In genomic region chr22:24208012-24208749, GRCh38 we compare ENCODE assay signal across 8 cellular contexts. TPM values are rescaled to one million over a fixed set of nuclear protein-coding genes. Genes with fewer than 3 reads are reported as not detected.
A peak's percentile ranks its signal among the peaks of the same experiment; 100 is the strongest.
DNase-seq lines count a peak whose midpoint lies in the region; ATAC-seq and TF ChIP-seq lines count a peak whose summit lies in the region.

No MANE protein-coding gene starts in this region.

- ATAC-seq in thoracic aorta (ENCODE audit: insufficient number of reproducible peaks, low FRiP score, low read depth), result peak; percentile 94

- in situ Hi-C loops in brain microvascular endothelial cell (cut with HindIII; ENCODE audit: low pct_ligation_motif_present, low sequenced_read_pairs), result no loop called here

- H3K27me3 ChIP-seq in brain microvascular endothelial cell (replicated peaks), result no peaks in the 10 kb centered on the region
- no peaks in the 10 kb centered on the region for H3K27me3 ChIP-seq in layer of hippocampus (ENCODE audit: control insufficient read depth, insufficient read depth, low read length)
- H3K27me3 ChIP-seq in thoracic aorta (replicated peaks; ENCODE audit: insufficient read depth), result no peaks in the 10 kb centered on the region

- H3K36me3 ChIP-seq in brain microvascular endothelial cell (replicated peaks) (no peaks in the 10 kb centered on the region), thoracic aorta (no peaks in the 10 kb centered on the region)

- peaks cover 19 to 23% of the 10 kb centered on the region in 2 donors for H3K4me1 ChIP-seq in thoracic aorta (ENCODE audit: control insufficient read depth in 1 of 2, low read depth in 2 of 2)

- H3K9me3 ChIP-seq in thoracic aorta, result no peaks in the 10 kb centered on the region

- DNase-seq in NB4 (ENCODE audit: low read depth), result peak; percentile 88
- peak; percentile 94 for DNase-seq in brain microvascular endothelial cell
- DNase-seq in thoracic aorta (ENCODE audit: low spot score), result peak; percentile 28
- DNase-seq in activated naive CD4-positive, alpha-beta T cell treated with Interleukin-2 at 50 U/mL for 16 hours, result no peak
- no peak for DNase-seq in NCI-H1417 (lab: John Stamatoyannopoulos, UW)
- DNase-seq in NCI-H2029 (lab: John Stamatoyannopoulos, UW), result no peak

- peak overlapping the region; percentile 38 for H3K4me3 ChIP-seq in NB4 (ENCODE audit: low read depth, low read length)
- H3K4me3 ChIP-seq in brain microvascular endothelial cell (ENCODE audit: low read depth, low read length), result no peak overlapping the region
- H3K4me3 ChIP-seq in thoracic aorta, result no peak overlapping the region

- H3K27ac ChIP-seq in C4-2B, result peak overlapping the region; percentile 100
- peak overlapping the region; percentile 94 for H3K27ac ChIP-seq in brain microvascular endothelial cell
- peak overlapping the region; percentile 46 for H3K27ac ChIP-seq in layer of hippocampus (ENCODE audit: low read depth, low read length)
- peak overlapping the region; percentile 65 to 84 for H3K27ac ChIP-seq in thoracic aorta

- no peak for TF ChIP-seq POLR2A in NB4 (IDR thresholded peaks at IDR 0.05; ENCODE audit: extremely low read depth, insufficient read length)

- TF ChIP-seq CTCF in C4-2B (conservative IDR thresholded peaks at IDR 0.05) (no peak), NB4 (IDR thresholded peaks at IDR 0.05; ENCODE audit: low read depth, low read length) (no peak), brain microvascular endothelial cell (IDR thresholded peaks at IDR 0.05; ENCODE audit: low read depth, low read length, missing control alignments) (no peak), thoracic aorta (IDR thresholded peaks at IDR 0.05) (no peak)

RNA-seq across cellular contexts. Expression of gene SUSD2, which starts 26.9 kb away (rescaled TPM):
- 10 to 100 TPM; 16.8 to 43.2 TPM for total RNA-seq in thoracic aorta

RNA-seq across cellular contexts. Expression of gene GGT5, which starts 36.7 kb away (rescaled TPM):
- 100 to 1,000 TPM in 1 of 2 donors, 10 to 100 TPM in 1; 81.3 to 175 TPM for total RNA-seq in thoracic aorta

Comparison
In these comparisons a context has a peak if more than half of its experiments do, and no peak if none do; other contexts are left out.
1. H3K27ac ChIP-seq: peak in every context shown above with its lines; median percentile 100 in C4-2B; 94 in brain microvascular endothelial cell; 74 in thoracic aorta; 46 in layer of hippocampus.
2. DNase-seq: peak in NB4 (single experiment), brain microvascular endothelial cell (single experiment) and thoracic aorta (single experiment); none in activated naive CD4-positive, alpha-beta T cell treated with Interleukin-2 at 50 U/mL for 16 hours (single experiment), NCI-H1417 (0 of 3) and NCI-H2029 (single experiment).